ENCODE assay signal across 20 cellular contexts in genomic region chr5:157372472-157372822, GRCh38.
DNase-seq lines count a peak whose midpoint lies in the region; ATAC-seq lines count a peak whose summit lies in the region.
"Had no signal": no experiment of that assay in that cellular context is flagged by ENCODE, and none has a peak within 500 bp of the region (broad histone marks: within the 10 kb centered on the region; RNA-seq: fewer than 3 reads in every experiment).

No MANE protein-coding gene starts in this region.

- no peak overlapping the region for H3K4me3 ChIP-seq in mesodermal cell (ENCODE audit: extremely low read depth, insufficient read depth, low read length, poor library complexity, severe bottlenecking)
- H3K4me3 ChIP-seq: ascending aorta, gastrocnemius medialis, left ventricle myocardium inferior, Peyer's patch, vagina had no signal

- WGBS in mesodermal cell (ENCODE audit: insufficient coverage in 2 of 2), 2 experiments, result 100% methylated on average over 3 of the region's 4 CpGs; no CpG with 5 or more reads in 1 of the 2 experiments

- no peaks in the 10 kb centered on the region for H3K27me3 Mint-ChIP-seq in activated naive CD4-positive, alpha-beta T cell treated with anti-CD3 and anti-CD28 coated beads, Interleukin-2, amount 50 U/mL, for 24 hours
- H3K27me3 Mint-ChIP-seq in activated CD8-positive, alpha-beta T cell treated with anti-CD3 and anti-CD28 coated beads, Interleukin-2, amount 10 ng/mL, durations not matched to agents 7 days and 5 days (ENCODE audit: low read depth), result no peaks in the 10 kb centered on the region
- H3K27me3 Mint-ChIP-seq: naive B cell had no signal

- H3K4me1 Mint-ChIP-seq in activated naive CD4-positive, alpha-beta T cell treated with anti-CD3 and anti-CD28 coated beads, Interleukin-2, amount 50 U/mL, for 24 hours, result peaks cover 15% of the 10 kb centered on the region
- H3K4me1 Mint-ChIP-seq in activated CD8-positive, alpha-beta T cell treated with anti-CD3 and anti-CD28 coated beads, Interleukin-2, amount 10 ng/mL, durations not matched to agents 7 days and 5 days (ENCODE audit: low read depth), result peaks cover 2% of the 10 kb centered on the region
- H3K4me1 Mint-ChIP-seq in stimulated activated effector memory CD8-positive, alpha-beta T cell treated with anti-CD3 and anti-CD28 coated beads, Interleukin-12 subunit alpha, Interleukin-12 subunit beta, amount 100 ng/mL, for 72 hours, result peaks cover 24% of the 10 kb centered on the region

- POLR2A ChIA-PET in activated CD8-positive, alpha-beta T cell treated with anti-CD3 and anti-CD28 coated beads, Interleukin-2, amount 10 ng/mL, durations not matched to agents 7 days and 5 days (lab: Charles Lee), result no interaction called here

- peak overlapping the region; percentile 23 for H3K27ac ChIP-seq in mesodermal cell (ENCODE audit: low read depth, low read length, severe bottlenecking)
- H3K27ac ChIP-seq: ascending aorta, gastrocnemius medialis, left ventricle myocardium inferior, vagina had no signal

- H3K4me1 ChIP-seq in mesodermal cell (ENCODE audit: control insufficient read depth, insufficient read depth, low read length, poor library complexity, severe bottlenecking), result peaks cover 36% of the 10 kb centered on the region
- H3K4me1 ChIP-seq: ascending aorta, left ventricle myocardium inferior, Peyer's patch, vagina had no signal

- CTCF ChIA-PET in activated CD8-positive, alpha-beta T cell treated with anti-CD3 and anti-CD28 coated beads, Interleukin-2, amount 10 ng/mL, durations not matched to agents 7 days and 5 days (lab: Charles Lee), result interaction anchor here (0.9 kb wide), 1 partner anchor 30 kb away, joined by 3 read pairs; no protein-coding TSS in a partner anchor

- peak overlapping the region; percentile 81 for H3K27ac Mint-ChIP-seq in activated naive CD4-positive, alpha-beta T cell treated with anti-CD3 and anti-CD28 coated beads, Interleukin-2, amount 50 U/mL, for 24 hours
- H3K27ac Mint-ChIP-seq in activated CD8-positive, alpha-beta T cell treated with anti-CD3 and anti-CD28 coated beads, Interleukin-2, amount 10 ng/mL, durations not matched to agents 7 days and 5 days, result peak overlapping the region; percentile 9
- peak overlapping the region; percentile 85 for H3K27ac Mint-ChIP-seq in stimulated activated effector memory CD8-positive, alpha-beta T cell treated with anti-CD3 and anti-CD28 coated beads, Interleukin-12 subunit alpha, Interleukin-12 subunit beta, amount 100 ng/mL, for 72 hours

- peaks cover 19% of the 10 kb centered on the region for H3K36me3 Mint-ChIP-seq in activated naive CD4-positive, alpha-beta T cell treated with anti-CD3 and anti-CD28 coated beads, Interleukin-2, amount 50 U/mL, for 24 hours
- peaks cover 74% of the 10 kb centered on the region for H3K36me3 Mint-ChIP-seq in activated CD8-positive, alpha-beta T cell treated with anti-CD3 and anti-CD28 coated beads, Interleukin-2, amount 10 ng/mL, durations not matched to agents 7 days and 5 days (ENCODE audit: low read depth)
- H3K36me3 Mint-ChIP-seq in stimulated activated effector memory CD8-positive, alpha-beta T cell treated with anti-CD3 and anti-CD28 coated beads, Interleukin-12 subunit alpha, Interleukin-12 subunit beta, amount 100 ng/mL, for 72 hours, result peaks cover 97% of the 10 kb centered on the region

- no peak for DNase-seq in activated naive CD4-positive, alpha-beta T cell treated with anti-CD3 and anti-CD28 coated beads, Interleukin-2, amount 50 U/mL, for 16 hours
- no peak for DNase-seq in activated CD8-positive, alpha-beta T cell treated with anti-CD3 and anti-CD28 coated beads, Interleukin-2, amount 10 ng/mL, durations not matched to agents 7 days and 5 days
- DNase-seq in stimulated activated effector memory CD8-positive, alpha-beta T cell treated with anti-CD3 and anti-CD28 coated beads, Interleukin-12 subunit alpha, Interleukin-12 subunit beta, amount 100 ng/mL, for 72 hours (ENCODE audit: low spot score in 2 of 2), result no peak
- DNase-seq in DMS114 treated with DMSO at 0.1 percent for 48 hours (lab: John Stamatoyannopoulos, UW; ENCODE audit: unreplicated experiment) (no peak), GOT3 (lab: John Stamatoyannopoulos, UW) (no peak)
- DNase-seq: activated CD4-positive, alpha-beta T cell treated with anti-CD3 and anti-CD28 coated beads, Interleukin-2, amount 50 U/mL, for 48 hours; activated effector memory CD4-positive, alpha-beta T cell treated with anti-CD3 and anti-CD28 coated beads, Interleukin-2, amount 50 U/mL, for 16 hours; gastrocnemius medialis; left ventricle myocardium inferior; naive B cell; NCI-H1417; NCI-H2171 treated with DMSO at 0.1 percent for 48 hours; Peyer's patch; retina; SW 1271 had no signal

- no peaks in the 10 kb centered on the region for H3K9me3 ChIP-seq in mesodermal cell (ENCODE audit: control insufficient read depth, low read length)
- H3K9me3 ChIP-seq: ascending aorta, gastrocnemius medialis, left ventricle myocardium inferior, Peyer's patch, vagina had no signal

- ATAC-seq in activated CD8-positive, alpha-beta T cell treated with anti-CD3 and anti-CD28 coated beads, Interleukin-2, amount 10 ng/mL, durations not matched to agents 7 days and 5 days, result no peak
- no peak for ATAC-seq in stimulated activated effector memory CD8-positive, alpha-beta T cell treated with anti-CD3 and anti-CD28 coated beads, Interleukin-12 subunit alpha, Interleukin-12 subunit beta, amount 100 ng/mL, for 72 hours
- no peak for ATAC-seq in HG02763 (IDR thresholded peaks at IDR 0.05; ENCODE audit: unreplicated experiment)
- ATAC-seq: gastrocnemius medialis had no signal

- H3K36me3 ChIP-seq in mesodermal cell (ENCODE audit: control insufficient read depth, insufficient read depth, low read length), result peaks cover 62% of the 10 kb centered on the region
- H3K36me3 ChIP-seq: ascending aorta, gastrocnemius medialis, vagina had no signal

- no peaks in the 10 kb centered on the region for H3K9me3 Mint-ChIP-seq in activated naive CD4-positive, alpha-beta T cell treated with anti-CD3 and anti-CD28 coated beads, Interleukin-2, amount 50 U/mL, for 24 hours
- no peaks in the 10 kb centered on the region for H3K9me3 Mint-ChIP-seq in activated CD8-positive, alpha-beta T cell treated with anti-CD3 and anti-CD28 coated beads, Interleukin-2, amount 10 ng/mL, durations not matched to agents 7 days and 5 days (ENCODE audit: insufficient read depth)
- no peaks in the 10 kb centered on the region for H3K9me3 Mint-ChIP-seq in stimulated activated effector memory CD8-positive, alpha-beta T cell treated with anti-CD3 and anti-CD28 coated beads, Interleukin-12 subunit alpha, Interleukin-12 subunit beta, amount 100 ng/mL, for 72 hours
- H3K9me3 Mint-ChIP-seq: naive B cell had no signal

- no peak overlapping the region for H3K4me3 Mint-ChIP-seq in activated naive CD4-positive, alpha-beta T cell treated with anti-CD3 and anti-CD28 coated beads, Interleukin-2, amount 50 U/mL, for 24 hours
- no peak overlapping the region for H3K4me3 Mint-ChIP-seq in activated CD8-positive, alpha-beta T cell treated with anti-CD3 and anti-CD28 coated beads, Interleukin-2, amount 10 ng/mL, durations not matched to agents 7 days and 5 days
- H3K4me3 Mint-ChIP-seq in stimulated activated effector memory CD8-positive, alpha-beta T cell treated with anti-CD3 and anti-CD28 coated beads, Interleukin-12 subunit alpha, Interleukin-12 subunit beta, amount 100 ng/mL, for 72 hours, result no peak overlapping the region
- H3K4me3 Mint-ChIP-seq: naive B cell had no signal

Comparison
In these comparisons a context has a peak if more than half of its experiments do, and no peak if none do; other contexts are left out.
1. H3K27ac Mint-ChIP-seq: peak in every context shown above with its lines; median percentile 85 in stimulated activated effector memory CD8-positive, alpha-beta T cell treated with anti-CD3 and anti-CD28 coated beads, Interleukin-12 subunit alpha, Interleukin-12 subunit beta, amount 100 ng/mL, for 72 hours; 81 in activated naive CD4-positive, alpha-beta T cell treated with anti-CD3 and anti-CD28 coated beads, Interleukin-2, amount 50 U/mL, for 24 hours; 9 in activated CD8-positive, alpha-beta T cell treated with anti-CD3 and anti-CD28 coated beads, Interleukin-2, amount 10 ng/mL, durations not matched to agents 7 days and 5 days.